Comparison of ENCODE assay signal across 9 cellular contexts in the genomic region with DNA sequence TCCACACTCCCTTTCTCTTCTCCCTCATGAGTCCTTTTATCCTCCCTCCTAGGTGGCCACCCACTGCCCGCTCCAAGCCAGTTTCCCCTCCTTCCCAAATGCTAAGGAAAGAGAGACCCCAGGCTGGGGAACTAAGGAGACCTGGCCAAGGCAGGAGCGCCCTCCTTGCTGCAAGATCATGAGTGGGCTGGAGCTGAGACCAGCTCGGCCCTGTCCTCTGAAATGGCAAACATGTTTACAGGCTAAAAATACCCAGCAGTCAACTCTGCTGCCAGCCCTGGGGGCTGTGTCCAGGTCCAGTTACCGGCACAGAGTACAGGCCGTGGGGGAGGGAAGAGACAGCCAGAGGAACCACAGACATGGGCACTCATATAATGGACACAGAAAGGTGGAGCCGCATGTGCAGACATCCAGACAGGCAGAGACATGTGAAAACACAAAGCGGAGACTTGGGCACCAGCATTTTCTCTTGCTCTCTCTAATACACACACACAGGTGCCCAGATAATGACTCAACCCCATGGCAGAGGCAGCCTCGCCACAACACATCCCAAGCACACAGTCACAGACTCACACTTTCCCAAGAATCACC. TPM values are rescaled to one million over a fixed set of nuclear protein-coding genes. Genes with fewer than 3 reads are reported as not detected.
A peak's percentile ranks its signal among the peaks of the same experiment; 100 is the strongest.
DNase-seq lines count a peak whose midpoint lies in the region; ATAC-seq and TF ChIP-seq lines count a peak whose summit lies in the region.
"Had no signal": no experiment of that assay in that cellular context is flagged by ENCODE, and none has a peak within 500 bp of the region (broad histone marks: within the 10 kb centered on the region; RNA-seq: fewer than 3 reads in every experiment).

No MANE protein-coding gene starts in this region.

- H3K36me3 Mint-ChIP-seq in CD8-positive, alpha-beta T cell, result peaks cover 8% of the 10 kb centered on the region

- H3K27me3 ChIP-seq in CD8-positive, alpha-beta T cell (ENCODE audit: insufficient read depth, low read length), result no peaks in the 10 kb centered on the region
- peaks cover 21 to 59% (median 47%) of the 10 kb centered on the region in 3 experiments for H3K27me3 ChIP-seq in neuronal stem cell (ENCODE audit: control insufficient read depth in 3 of 3, insufficient read depth in 3 of 3, low read depth in 1 of 3, low read length in 3 of 3)

- CTCF ChIA-PET in CD8-positive, alpha-beta T cell (lab: Charles Lee), result interaction anchor here (1.2 to 13.8 kb wide), 3 partner anchors 8 to 124 kb away, joined by 3 to 265 read pairs (median 5); no protein-coding TSS in a partner anchor

- peak overlapping the region; percentile 97 for H3K4me2 ChIP-seq in neuronal stem cell (ENCODE audit: insufficient read depth, low read length, poor library complexity, severe bottlenecking)

- H2AK5ac ChIP-seq in neuronal stem cell (ENCODE audit: low read depth, low read length), result peak overlapping the region; percentile 61

- H3K79me1 ChIP-seq in neuronal stem cell (ENCODE audit: low read depth, low read length), result peaks cover 3% of the 10 kb centered on the region

- H3K4me1 Mint-ChIP-seq in CD8-positive, alpha-beta T cell (ENCODE audit: low read depth), result peaks cover 67% of the 10 kb centered on the region

- H3K18ac ChIP-seq in neuronal stem cell (ENCODE audit: low read length), result peak overlapping the region; percentile 55

- H3K9ac ChIP-seq in SK-N-MC (ENCODE audit: insufficient read length) (peak overlapping the region; percentile 83), neuronal stem cell (ENCODE audit: low read depth, low read length, poor library complexity) (no peak overlapping the region)

- no peak overlapping the region for H3K4me3 ChIP-seq in CD8-positive, alpha-beta T cell (ENCODE audit: low read depth, low read length)
- H3K4me3 ChIP-seq in SK-N-MC (peak overlapping the region; percentile 100), fibroblast of the aortic adventitia (ENCODE audit: low read depth, low read length) (peak overlapping the region; percentile 93), neuronal stem cell (ENCODE audit: low read length in 2 of 2) (no peak overlapping the region)

- H3K27me3 Mint-ChIP-seq in CD8-positive, alpha-beta T cell (ENCODE audit: low read depth), result no peaks in the 10 kb centered on the region

- no peak overlapping the region for H3K14ac ChIP-seq in neuronal stem cell (ENCODE audit: low read length)

- peak overlapping the region; percentile 82 for H3K4me3 Mint-ChIP-seq in CD8-positive, alpha-beta T cell

- H3K4me1 ChIP-seq in CD8-positive, alpha-beta T cell (ENCODE audit: insufficient read depth, low read length), result peaks cover 61% of the 10 kb centered on the region
- peaks cover 36 to 40% of the 10 kb centered on the region in 2 donors for H3K4me1 ChIP-seq in neuronal stem cell (ENCODE audit: control insufficient read depth in 2 of 2, insufficient read depth in 1 of 2, low read depth in 1 of 2, low read length in 2 of 2)

- no peaks in the 10 kb centered on the region for H3K9me3 Mint-ChIP-seq in CD8-positive, alpha-beta T cell

- TF ChIP-seq CTCF in CD8-positive, alpha-beta T cell (IDR thresholded peaks at IDR 0.05), result no peak
- TF ChIP-seq CTCF in fibroblast of the aortic adventitia (IDR thresholded peaks at IDR 0.05; ENCODE audit: insufficient read depth, low read length) (no peak), GM20000 (IDR thresholded peaks at IDR 0.05; ENCODE audit: extremely low read depth, missing control alignments) (no peak)

- H2BK120ac ChIP-seq in neuronal stem cell (ENCODE audit: low read depth, low read length), result peak overlapping the region; percentile 62

- no peak overlapping the region for H3K27ac ChIP-seq in CD8-positive, alpha-beta T cell (ENCODE audit: low read depth, low read length)
- H3K27ac ChIP-seq in SK-N-MC (no peak overlapping the region), neuronal stem cell (replicated peaks; ENCODE audit: low read length) (no peak overlapping the region)

- H3K27ac Mint-ChIP-seq in CD8-positive, alpha-beta T cell, result peak overlapping the region; percentile 67

- H3K9me3 ChIP-seq in CD8-positive, alpha-beta T cell (ENCODE audit: low read length), result no peaks in the 10 kb centered on the region
- H3K9me3 ChIP-seq in SK-N-MC (ENCODE audit: low read depth, low read length), result no peaks in the 10 kb centered on the region
- no peaks in the 10 kb centered on the region for H3K9me3 ChIP-seq in neuronal stem cell (replicated peaks in 1 of 2; ENCODE audit: control insufficient read depth in 2 of 2, insufficient read depth in 1 of 2, low read depth in 1 of 2, low read length in 2 of 2)

- intact Hi-C loops in CD8-positive, alpha-beta T cell (cut with DNase I, micrococcal nuclease), result no loop called here

- peak overlapping the region; percentile 83 for H2AFZ ChIP-seq in neuronal stem cell (ENCODE audit: low read length)

- no peaks in the 10 kb centered on the region for H3K36me3 ChIP-seq in CD8-positive, alpha-beta T cell (ENCODE audit: insufficient read depth, low read length)
- H3K36me3 ChIP-seq in SK-N-MC (ENCODE audit: insufficient read depth, low read length), result no peaks in the 10 kb centered on the region
- H3K36me3 ChIP-seq in neuronal stem cell (replicated peaks in 1 of 2; ENCODE audit: control insufficient read depth in 2 of 2, insufficient read depth in 2 of 2, low read length in 2 of 2), result no peaks in the 10 kb centered on the region

- no peak overlapping the region for H3K4ac ChIP-seq in neuronal stem cell (ENCODE audit: low read length)

- POLR2A ChIA-PET in CD8-positive, alpha-beta T cell (lab: Charles Lee), result interaction anchor here (1.8 to 5.7 kb wide), 2 partner anchors 8 to 123 kb away, joined by 7 to 89 read pairs; no protein-coding TSS in a partner anchor

- peak overlapping the region; percentile 72 for H2BK15ac ChIP-seq in neuronal stem cell (ENCODE audit: low read length)

- H4K8ac ChIP-seq in neuronal stem cell (ENCODE audit: low read depth, low read length), result no peak overlapping the region

- no CpG with 5 or more reads among the region's 8 CpGs for WGBS in neuronal stem cell (ENCODE audit: extremely low coverage in 2 of 2, insufficient read length in 2 of 2, insufficient replicate concordance in 1 of 2), 2 donors

- H2BK5ac ChIP-seq in neuronal stem cell (ENCODE audit: low read length), result peak overlapping the region; percentile 67

- H2BK12ac ChIP-seq in neuronal stem cell (ENCODE audit: low read length), result peak overlapping the region; percentile 65

- ATAC-seq in CD8-positive, alpha-beta T cell, result no peak

- DNase-seq in CD8-positive, alpha-beta T cell, result no peak
- DNase-seq in SK-N-MC (ENCODE audit: low read depth, low spot score) (no peak), fibroblast of the aortic adventitia (ENCODE audit: low read depth) (no peak), neuronal stem cell (ENCODE audit: low spot score) (no peak), UCSD-AML1 (lab: John Stamatoyannopoulos, UW; ENCODE audit: unreplicated experiment) (no peak), cortex of kidney (lab: John Stamatoyannopoulos, UW) (no peak), NCI-H187 treated with DMSO at 0.1 percent for 48 hours (lab: John Stamatoyannopoulos, UW) (no peak), GM20000 (ENCODE audit: low spot score) (no peak)
- DNase-seq: activated CD4-positive, CD25-positive, alpha-beta regulatory T cell treated with anti-CD3 and anti-CD28 coated beads, Interleukin-2, amount 50 U/mL, for 72 hours had no signal

- no peak overlapping the region for H3K23ac ChIP-seq in neuronal stem cell (ENCODE audit: low read depth, low read length, poor library complexity)

- no peak overlapping the region for H4K91ac ChIP-seq in neuronal stem cell (ENCODE audit: low read depth, low read length, poor library complexity)

RNA-seq across cellular contexts. Expression of a gene that starts 1.2 kb away (rescaled TPM):
- total RNA-seq in CD8-positive, alpha-beta T cell, result 100 to 1,000 TPM; 185 to 188 TPM
- 737 and 1,851 TPM in 2 replicates for total RNA-seq in fibroblast of the aortic adventitia (ENCODE audit: low replicate concordance)
- 6.4 TPM for polyA plus RNA-seq in neuronal stem cell (2013, experiment 1 of 2)
- 6.9 TPM for polyA plus RNA-seq in neuronal stem cell (2013, experiment 2 of 2)

RNA-seq across cellular contexts. Expression of a gene that starts 25.9 kb away (rescaled TPM):
- total RNA-seq in CD8-positive, alpha-beta T cell, result 1,000 to 10,000 TPM; 2,174 to 2,204 TPM
- total RNA-seq in fibroblast of the aortic adventitia (ENCODE audit: low replicate concordance), result 1,443 and 1,493 TPM in 2 replicates
- 2,514 TPM for polyA plus RNA-seq in neuronal stem cell (2013, experiment 1 of 2)
- 2,457 TPM for polyA plus RNA-seq in neuronal stem cell (2013, experiment 2 of 2)

RNA-seq across cellular contexts. Expression of a gene that starts 43.5 kb away (rescaled TPM):
- 10 to 100 TPM; 15.3 to 17.7 TPM for total RNA-seq in CD8-positive, alpha-beta T cell
- 4.5 and 9.4 TPM in 2 replicates for total RNA-seq in fibroblast of the aortic adventitia (ENCODE audit: low replicate concordance)
- polyA plus RNA-seq in neuronal stem cell (2013, experiment 1 of 2), result 14.3 TPM
- polyA plus RNA-seq in neuronal stem cell (2013, experiment 2 of 2), result 14.6 TPM

RNA-seq across cellular contexts. Expression of a gene that starts 53.9 kb away (rescaled TPM):
- 100 to 1,000 TPM; 148 to 154 TPM for total RNA-seq in CD8-positive, alpha-beta T cell
- 46.2 and 110 TPM in 2 replicates for total RNA-seq in fibroblast of the aortic adventitia (ENCODE audit: low replicate concordance)
- 61.4 TPM for polyA plus RNA-seq in neuronal stem cell (2013, experiment 1 of 2)
- polyA plus RNA-seq in neuronal stem cell (2013, experiment 2 of 2), result 60.5 TPM

Comparison
In these comparisons a context has a peak if more than half of its experiments do, and no peak if none do; other contexts are left out.
1. H3K4me3 ChIP-seq: peak in SK-N-MC (single experiment) and fibroblast of the aortic adventitia (single experiment); none in CD8-positive, alpha-beta T cell (single experiment) and neuronal stem cell (0 of 2).